ENCODE assay signal across 8 cellular contexts in genomic region chr12:95820096-95820703, GRCh38. TPM values are rescaled to one million over a fixed set of nuclear protein-coding genes. Genes with fewer than 3 reads are reported as not detected.
DNase-seq lines count a peak whose midpoint lies in the region; ATAC-seq, FAIRE-seq and TF ChIP-seq lines count a peak whose summit lies in the region.
"Had no signal": no experiment of that assay in that cellular context is flagged by ENCODE, and none has a peak within 500 bp of the region (broad histone marks: within the 10 kb centered on the region; RNA-seq: fewer than 3 reads in every experiment).

No MANE protein-coding gene starts in this region.

- WGBS in GM12878 (ENCODE audit: insufficient coverage, insufficient replicate concordance, low lambda C conversion rate, missing lambda C conversion rate), result 0% methylated on average over 1 of the region's 1 CpG
- 0% methylated on average over 1 of the region's 1 CpG for WGBS in liver

- H4K20me1 ChIP-seq in GM12878 (ENCODE audit: control insufficient read depth, insufficient read depth), result no peaks in the 10 kb centered on the region

- SMC1A ChIA-PET in GM12878 (lab: Charles Lee; ENCODE audit: uncharacterized antibody, unreplicated experiment), result no interaction called here

- CTCF ChIA-PET in GM12878 (lab: Yijun Ruan, JAX), result no interaction called here

- TF ChIP-seq CTCF in GM13977 (IDR thresholded peaks at IDR 0.05; ENCODE audit: extremely low read depth, insufficient read depth, missing control alignments) (peak; percentile 28), GM12878 (IDR thresholded peaks at IDR 0.05 in 2 of 3, conservative IDR thresholded peaks at IDR 0.05 in 1 of 3; ENCODE audit: control insufficient read depth in 2 of 3, extremely low read depth in 1 of 3, insufficient read depth in 1 of 3, low read depth in 3 of 3, low read length in 3 of 3) (peak in 1 of 3 experiments; percentile 17; a peak in 1 of 6 replicates), liver (IDR thresholded peaks at IDR 0.05; ENCODE audit: low read depth, low read length, missing input control) (peak; percentile 82)

- TF ChIP-seq EP300 in GM12878 (IDR thresholded peaks at IDR 0.05; ENCODE audit: borderline replicate concordance in 1 of 2, control insufficient read depth in 1 of 2, low read depth in 2 of 2, low read length in 2 of 2), result no peak

- no TSS peak for BruUV-seq in GM12878 (replicated peaks; lab: Mats Ljungman, UMichigan)

- RAD21 ChIA-PET in GM12878 (lab: Charles Lee; ENCODE audit: unreplicated experiment), result no interaction called here

- no peak for ATAC-seq in GM12878
- no peak for ATAC-seq in GM21367 (IDR thresholded peaks at IDR 0.05; ENCODE audit: unreplicated experiment)
- no peak for ATAC-seq in HG02642 (IDR thresholded peaks at IDR 0.05; ENCODE audit: poor library complexity, unreplicated experiment)

- POLR2A ChIA-PET in GM12878 (lab: Charles Lee), result no interaction called here

- no peaks in the 10 kb centered on the region for H3K36me3 ChIP-seq in GM12878 (ENCODE audit: control insufficient read depth in 2 of 2, insufficient read depth in 2 of 2, low read length in 1 of 2)
- no peaks in the 10 kb centered on the region for H3K36me3 ChIP-seq in liver (ENCODE audit: control insufficient read depth in 4 of 4, insufficient read depth in 3 of 4, low read depth in 1 of 4, low read length in 3 of 4)

- TF ChIP-seq RAD21 in GM12878 (IDR thresholded peaks at IDR 0.05; ENCODE audit: insufficient read depth, low read depth, low read length) (peak; percentile 21; the same call in 1 of the 2 replicates), liver (IDR thresholded peaks at IDR 0.05) (peak; percentile 79 to 90)

- H3K9me3 ChIP-seq in GM12878 (replicated peaks; ENCODE audit: control insufficient read depth, insufficient read depth, low read length), result no peaks in the 10 kb centered on the region
- no peaks in the 10 kb centered on the region for H3K9me3 ChIP-seq in liver (ENCODE audit: control insufficient read depth in 4 of 4, low read length in 3 of 4)

- FAIRE-seq in GM12878 (lab: Jason Lieb, UNC), result no peak

- no peak overlapping the region for H3K27ac ChIP-seq in GM12878 (ENCODE audit: control insufficient read depth, insufficient read depth)
- H3K27ac ChIP-seq in liver (ENCODE audit: low read depth in 1 of 2, low read length in 2 of 2), result no peak overlapping the region
- H3K27ac ChIP-seq: SK-N-MC had no signal

- no peak for TF ChIP-seq POLR2A in GM12878 (IDR thresholded peaks at IDR 0.05; ENCODE audit: low read depth, low read length)

- peaks cover 0 to 2% of the 10 kb centered on the region in 2 experiments; a peak in 2 of 4 replicates for H3K27me3 ChIP-seq in GM12878 (replicated peaks in 1 of 2; ENCODE audit: control insufficient read depth in 2 of 2, insufficient read depth in 2 of 2, low read length in 1 of 2)
- H3K27me3 ChIP-seq in liver (ENCODE audit: control insufficient read depth in 4 of 4, insufficient read depth in 4 of 4, low read length in 3 of 4), result no peaks in the 10 kb centered on the region

- no peak overlapping the region for H3K4me2 ChIP-seq in GM12878 (ENCODE audit: control insufficient read depth, insufficient read depth)

- H3K79me2 ChIP-seq in GM12878 (ENCODE audit: control insufficient read depth, insufficient read depth, low read length), result no peaks in the 10 kb centered on the region

- H3K4me3 ChIP-seq in GM12878, result no peak overlapping the region
- H3K4me3 ChIP-seq in liver (ENCODE audit: low read depth in 1 of 3, low read length in 3 of 3), result no peak overlapping the region
- H3K4me3 ChIP-seq: SK-N-MC had no signal

- no peaks in the 10 kb centered on the region for H3K4me1 ChIP-seq in GM12878 (ENCODE audit: control insufficient read depth, insufficient read depth, low read length)
- no peaks in the 10 kb centered on the region for H3K4me1 ChIP-seq in liver (ENCODE audit: control insufficient read depth in 4 of 4, insufficient read depth in 4 of 4, low read length in 3 of 4)

- DNase-seq in GM13977 (ENCODE audit: low spot score) (peak; percentile 10), NCI-H2081 (lab: John Stamatoyannopoulos, UW) (peak; percentile 62 to 69), GM12878 (ENCODE audit: low read depth, low spot score) (no peak)
- DNase-seq in activated CD8-positive, alpha-beta memory T cell treated with anti-CD3 and anti-CD28 coated beads, Interleukin-2, amount 50 U/mL, for 4 hours, result no peak

- in situ Hi-C loops in GM13977 (cut with MboI; ENCODE audit: low pct_unique_long_range_greater_than_20kb, low sequenced_read_pairs, unreplicated experiment) (no loop called here), GM12878 (cut with MboI) (no loop called here)

- intact Hi-C loops in GM12878 (cut with micrococcal nuclease; ENCODE audit: unreplicated experiment), result no loop called here

- no peak overlapping the region for H2AFZ ChIP-seq in GM12878 (ENCODE audit: control insufficient read depth, low read depth, low read length)

- H3K9ac ChIP-seq in GM12878 (ENCODE audit: control insufficient read depth, insufficient read depth, low read length), result no peak overlapping the region
- H3K9ac ChIP-seq in liver (ENCODE audit: low read depth in 1 of 2, low read length in 2 of 2), result no peak overlapping the region

TF ChIP-seq in GM12878, 131 proteins besides CTCF, POLR2A, EP300 and RAD21:
- TF ChIP-seq RB1 (IDR thresholded peaks at IDR 0.05; ENCODE audit: borderline replicate concordance) (no peak), ZSCAN29 (IDR thresholded peaks at IDR 0.05) (no peak), MTA3 (IDR thresholded peaks at IDR 0.05; ENCODE audit: borderline replicate concordance, low read length) (no peak)
- TF ChIP-seq, protein P1, sequence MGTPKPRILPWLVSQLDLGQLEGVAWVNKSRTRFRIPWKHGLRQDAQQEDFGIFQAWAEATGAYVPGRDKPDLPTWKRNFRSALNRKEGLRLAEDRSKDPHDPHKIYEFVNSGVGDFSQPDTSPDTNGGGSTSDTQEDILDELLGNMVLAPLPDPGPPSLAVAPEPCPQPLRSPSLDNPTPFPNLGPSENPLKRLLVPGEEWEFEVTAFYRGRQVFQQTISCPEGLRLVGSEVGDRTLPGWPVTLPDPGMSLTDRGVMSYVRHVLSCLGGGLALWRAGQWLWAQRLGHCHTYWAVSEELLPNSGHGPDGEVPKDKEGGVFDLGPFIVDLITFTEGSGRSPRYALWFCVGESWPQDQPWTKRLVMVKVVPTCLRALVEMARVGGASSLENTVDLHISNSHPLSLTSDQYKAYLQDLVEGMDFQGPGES (IDR thresholded peaks at IDR 0.05), result no peak

TF ChIP-seq in liver, 16 proteins besides CTCF, POLR2A, EP300 and RAD21 (continues in another document):
- no peak for TF ChIP-seq FOXA2 (IDR thresholded peaks at IDR 0.05)
- no peak for TF ChIP-seq MAX (IDR thresholded peaks at IDR 0.05)
- no peak for TF ChIP-seq YY1 (IDR thresholded peaks at IDR 0.05)
- TF ChIP-seq NR2F2 (IDR thresholded peaks at IDR 0.05), result no peak
- TF ChIP-seq ATF3 (IDR thresholded peaks at IDR 0.05), result no peak
- TF ChIP-seq JUND (IDR thresholded peaks at IDR 0.05), result no peak
- TF ChIP-seq RXRA (IDR thresholded peaks at IDR 0.05), result no peak
- TF ChIP-seq EGR1 (IDR thresholded peaks at IDR 0.05; ENCODE audit: low read depth in 2 of 2), result no peak

RNA-seq across cellular contexts. Expression of gene NTN4, which starts 29.6 kb away (rescaled TPM):
- not detected in 2 replicates for total RNA-seq in GM12878 (2013; cell fraction: nucleolus; rRNA removed)
- total RNA-seq in GM12878 (2014; rRNA removed), result not detected in 2 replicates
- total RNA-seq in GM12878 (2014; rRNA removed; fragmentation: Illumina TruSeq; extraction: Trizol), result not detected in 2 replicates
- total RNA-seq in GM12878 (2021), result 0.08 and 0.15 TPM in 2 replicates
- not detected for polyA plus RNA-seq in GM12878 (2011; ENCODE audit: low read depth)
- not detected in 2 replicates for polyA plus RNA-seq in GM12878 (2011; rRNA removed)
- polyA plus RNA-seq in GM12878 (2011; cell fraction: cytosol; rRNA removed), result 0.03 TPM in 1 of 2 replicates, not detected in the other
- not detected in 2 replicates for polyA plus RNA-seq in GM12878 (2011; cell fraction: nucleus; rRNA removed)
- not detected in 2 replicates for polyA plus RNA-seq in GM12878 (2012)
- not detected in 2 replicates for polyA plus RNA-seq in GM12878 (2014; fragmentation: Illumina TruSeq; extraction: Trizol)
- not detected for polyA plus RNA-seq in GM12878 (2014; fragmentation: Nextera tagmentation; extraction: Ambion mirVana)
- polyA plus RNA-seq in GM12878 (2014; rRNA removed), result not detected in 2 replicates
- not detected for polyA plus RNA-seq in GM12878 (2016; fragmentation: Nextera tagmentation; extraction: Ambion mirVana)
- not detected in 2 replicates for polyA minus RNA-seq in GM12878 (2011; rRNA and poly(A)+ RNA removed)
- 0.83 TPM in 1 of 2 replicates, not detected in the other for polyA minus RNA-seq in GM12878 (2011; cell fraction: cytosol; rRNA and poly(A)+ RNA removed)
- polyA minus RNA-seq in GM12878 (2011; cell fraction: nucleus; rRNA and poly(A)+ RNA removed), result not detected in 2 replicates
- total RNA-seq in liver, result 10 to 100 TPM in 1 of 2 donors, 1 to 10 TPM in 1; 3.2 to 30.5 TPM
- 10 to 100 TPM; 12.7 to 17.2 TPM for polyA plus RNA-seq in liver

RNA-seq across cellular contexts. Expression of gene SNRPF, which starts 38.6 kb away (rescaled TPM):
- 23.4 and 31.6 TPM in 2 replicates for total RNA-seq in GM12878 (2013; cell fraction: nucleolus; rRNA removed)
- total RNA-seq in GM12878 (2014; rRNA removed) (36.5 and 37.8 TPM in 2 replicates), GM12878 (2014; rRNA removed; fragmentation: Illumina TruSeq; extraction: Trizol) (73.6 and 78.8 TPM in 2 replicates), GM12878 (2021) (42.9 and 48.2 TPM in 2 replicates), liver (10 to 100 TPM in 1 of 2 donors, 1 to 10 TPM in 1; 5.4 to 10.5 TPM)
- 7.1 TPM for polyA plus RNA-seq in GM12878 (2011; ENCODE audit: low read depth)
- polyA plus RNA-seq in GM12878 (2011; rRNA removed) (32.9 and 54.8 TPM in 2 replicates), GM12878 (2014; fragmentation: Illumina TruSeq; extraction: Trizol) (66.8 and 77.0 TPM in 2 replicates), GM12878 (2014; fragmentation: Nextera tagmentation; extraction: Ambion mirVana) (100 to 1,000 TPM; 187 to 204 TPM), GM12878 (2014; rRNA removed) (43.4 and 44.1 TPM in 2 replicates), GM12878 (2016; fragmentation: Nextera tagmentation; extraction: Ambion mirVana) (100 to 1,000 TPM; 151 to 171 TPM), liver (10 to 100 TPM; 14.3 to 35.9 TPM)
- 20.4 and 24.1 TPM in 2 replicates for polyA plus RNA-seq in GM12878 (2011; cell fraction: cytosol; rRNA removed)
- 18.4 and 22.6 TPM in 2 replicates for polyA plus RNA-seq in GM12878 (2011; cell fraction: nucleus; rRNA removed)
- polyA plus RNA-seq in GM12878 (2012), result 67.4 and 77.2 TPM in 2 replicates
- 6.2 and 15.7 TPM in 2 replicates for polyA minus RNA-seq in GM12878 (2011; rRNA and poly(A)+ RNA removed)
- polyA minus RNA-seq in GM12878 (2011; cell fraction: cytosol; rRNA and poly(A)+ RNA removed), result 3.5 and 6.1 TPM in 2 replicates
- polyA minus RNA-seq in GM12878 (2011; cell fraction: nucleus; rRNA and poly(A)+ RNA removed), result 11.2 and 21.6 TPM in 2 replicates

Comparison
In these comparisons a context has a peak if more than half of its experiments do, and no peak if none do; other contexts are left out.
1. DNase-seq: peak in GM13977 (single experiment) and NCI-H2081 (2 of 2); none in GM12878 (single experiment) and activated CD8-positive, alpha-beta memory T cell treated with anti-CD3 and anti-CD28 coated beads, Interleukin-2, amount 50 U/mL, for 4 hours (single experiment).